ENCODE assay signal across 14 cellular contexts in genomic region chr3:149221783-149222517, GRCh38. TPM values are rescaled to one million over a fixed set of nuclear protein-coding genes. Genes with fewer than 3 reads are reported as not detected.
DNase-seq lines count a peak whose midpoint lies in the region; ATAC-seq and TF ChIP-seq lines count a peak whose summit lies in the region.
"Had no signal": no experiment of that assay in that cellular context is flagged by ENCODE, and none has a peak within 500 bp of the region (broad histone marks: within the 10 kb centered on the region; RNA-seq: fewer than 3 reads in every experiment).

CP (minus strand) TSS chr3:149221829; CDS start chr3:149221792, 37 bp downstream.

- CTCF ChIA-PET in activated naive CD4-positive, alpha-beta T cell treated with anti-CD3 and anti-CD28 coated beads, Interleukin-2, amount 10 ng/mL, durations not matched to agents 7 days and 5 days (lab: Charles Lee), result no interaction called here

- no peak within 1 kb of the TSS for H3K27ac ChIP-seq in coronary artery
- H3K27ac ChIP-seq in thyroid gland, result peak within 1 kb of the TSS; percentile 0 to 20 (median 18)

- H3K36me3 Mint-ChIP-seq in activated naive CD4-positive, alpha-beta T cell treated with anti-CD3 and anti-CD28 coated beads, Interleukin-2, amount 10 ng/mL, durations not matched to agents 7 days and 5 days, result no peaks in the 10 kb centered on the region
- H3K36me3 Mint-ChIP-seq: brain had no signal

- no peak within 1 kb of the TSS for H3K4me3 Mint-ChIP-seq in activated naive CD4-positive, alpha-beta T cell treated with anti-CD3 and anti-CD28 coated beads, Interleukin-2, amount 10 ng/mL, durations not matched to agents 7 days and 5 days
- H3K4me3 Mint-ChIP-seq: activated T-cell treated with anti-CD3 and anti-CD28 coated beads, Interleukin-2, amount 50 U/mL, for 4 hours had no signal

- TF ChIP-seq CTCF in coronary artery (IDR thresholded peaks at IDR 0.05), result no peak
- no peak for TF ChIP-seq CTCF in thyroid gland (IDR thresholded peaks at IDR 0.05)

- H3K4me3 ChIP-seq in coronary artery (peak within 1 kb of the TSS; percentile 27), thyroid gland (replicated peaks in 1 of 3) (no peak within 1 kb of the TSS)

- H3K4me1 ChIP-seq in thyroid gland, result peaks cover 6 to 23% of the 10 kb centered on the region in 2 donors

- H3K36me3 ChIP-seq in thyroid gland, result no peaks in the 10 kb centered on the region

- DNase-seq in NCI-H774 (lab: John Stamatoyannopoulos, UW) (peak; percentile 33), coronary artery (ENCODE audit: low spot score) (no peak), medulla oblongata (ENCODE audit: extremely low spot score) (peak; percentile 44), thyroid gland (no peak), erythroblast (lab: John Stamatoyannopoulos, UW) (no peak)
- no peak for DNase-seq in activated naive CD4-positive, alpha-beta T cell treated with anti-CD3 and anti-CD28 coated beads, Interleukin-2, amount 10 ng/mL, durations not matched to agents 7 days and 5 days
- DNase-seq: activated CD4-positive, CD25-positive, alpha-beta regulatory T cell treated with anti-CD3 and anti-CD28 coated beads, Interleukin-2, amount 50 U/mL, for 72 hours; activated T-cell treated with anti-CD3 and anti-CD28 coated beads, Interleukin-2, amount 50 U/mL, for 4 hours; COR-L47; NCI-H2029; NK-92 treated with Interleukin-12 subunit alpha and Interleukin-12 subunit beta, amount 100 ng/mL, for 24 hours had no signal

- H3K27me3 Mint-ChIP-seq in activated naive CD4-positive, alpha-beta T cell treated with anti-CD3 and anti-CD28 coated beads, Interleukin-2, amount 10 ng/mL, durations not matched to agents 7 days and 5 days, result no peaks in the 10 kb centered on the region

- 25 to 30% methylated on average over 3 of the region's 3 CpGs for WGBS in thyroid gland, 2 donors

- no peaks in the 10 kb centered on the region for H3K27me3 ChIP-seq in thyroid gland

- ATAC-seq in HG03039 (IDR thresholded peaks at IDR 0.05; ENCODE audit: unreplicated experiment), result no peak
- ATAC-seq: activated T-cell treated with anti-CD3 and anti-CD28 coated beads, Interleukin-2, amount 50 U/mL, for 4 hours had no signal

- H3K27ac Mint-ChIP-seq in activated naive CD4-positive, alpha-beta T cell treated with anti-CD3 and anti-CD28 coated beads, Interleukin-2, amount 10 ng/mL, durations not matched to agents 7 days and 5 days, result no peak within 1 kb of the TSS

- H3K4me1 Mint-ChIP-seq in activated naive CD4-positive, alpha-beta T cell treated with anti-CD3 and anti-CD28 coated beads, Interleukin-2, amount 10 ng/mL, durations not matched to agents 7 days and 5 days, result peaks cover 29% of the 10 kb centered on the region

- TF ChIP-seq POLR2A in thyroid gland (IDR thresholded peaks at IDR 0.05) (no peak), erythroblast (IDR thresholded peaks at IDR 0.05; ENCODE audit: low read length) (no peak)

- no peaks in the 10 kb centered on the region for H3K9me3 ChIP-seq in thyroid gland

- H3K9me3 Mint-ChIP-seq in activated naive CD4-positive, alpha-beta T cell treated with anti-CD3 and anti-CD28 coated beads, Interleukin-2, amount 10 ng/mL, durations not matched to agents 7 days and 5 days, result no peaks in the 10 kb centered on the region
- H3K9me3 Mint-ChIP-seq: activated T-cell treated with anti-CD3 and anti-CD28 coated beads, Interleukin-2, amount 50 U/mL, for 4 hours; brain had no signal

- intact Hi-C loops in thyroid gland (cut with DNase I), result no loop called here

RNA-seq across cellular contexts. Expression of gene CP, which starts in this region (rescaled TPM):
- 100 to 1,000 TPM in 1 of 4 donors, 10 to 100 TPM in 2, 1 to 10 TPM in 1; 5.0 to 111 (median 34.6) TPM for total RNA-seq in thyroid gland
- total RNA-seq: endothelial cell of umbilical vein had no signal

Comparison
In these comparisons a context has a peak if more than half of its experiments do, and no peak if none do; other contexts are left out.
1. DNase-seq: peak in NCI-H774 (single experiment) and medulla oblongata (single experiment); none in coronary artery (single experiment), thyroid gland (0 of 2), erythroblast (0 of 2) and activated naive CD4-positive, alpha-beta T cell treated with anti-CD3 and anti-CD28 coated beads, Interleukin-2, amount 10 ng/mL, durations not matched to agents 7 days and 5 days (single experiment).
2. H3K27ac ChIP-seq: peak in thyroid gland (3 of 3); none in coronary artery (0 of 2).